In the genomic region with DNA sequence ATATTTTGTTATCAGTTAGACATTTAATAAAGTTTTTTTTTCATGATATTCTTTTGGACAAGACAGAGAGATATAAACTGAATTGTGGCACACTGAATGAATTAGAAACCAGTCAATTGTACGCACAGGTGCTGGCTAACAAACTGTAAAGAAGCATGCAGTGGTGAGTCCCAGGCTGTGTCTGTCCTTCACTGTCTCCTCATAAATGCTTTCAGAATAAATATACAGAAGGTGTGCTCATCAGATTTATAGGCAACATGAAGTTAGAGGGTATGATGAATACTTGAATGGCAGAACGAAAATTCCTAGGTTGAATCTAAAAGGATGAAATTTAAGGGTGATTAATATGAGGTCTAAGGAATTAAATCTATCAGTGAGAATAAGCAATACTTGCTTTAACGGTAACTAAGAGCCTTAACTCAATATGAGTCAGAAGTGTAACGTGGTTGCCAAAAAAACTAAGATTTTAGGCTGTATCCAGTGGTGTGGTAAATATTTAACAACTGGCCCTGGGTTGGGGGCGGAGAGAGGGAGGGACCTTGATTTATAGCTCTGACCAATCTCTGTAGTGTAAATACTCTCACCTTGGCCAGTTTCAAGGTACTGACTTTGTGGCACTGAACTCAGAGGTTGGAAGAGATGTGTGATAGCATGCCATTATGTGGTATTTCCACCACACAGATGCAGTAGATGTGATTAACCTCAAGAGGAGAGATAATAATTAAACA, we compare ENCODE assay signal across 9 cellular contexts. TPM values are rescaled to one million over a fixed set of nuclear protein-coding genes. Genes with fewer than 3 reads are reported as not detected.
DNase-seq lines count a peak whose midpoint lies in the region; ATAC-seq and TF ChIP-seq lines count a peak whose summit lies in the region.
"Had no signal": no experiment of that assay in that cellular context is flagged by ENCODE, and none has a peak within 500 bp of the region (broad histone marks: within the 10 kb centered on the region; RNA-seq: fewer than 3 reads in every experiment).

No MANE protein-coding gene starts in this region.

- TF ChIP-seq POLR2A in uterus (IDR thresholded peaks at IDR 0.05): no peak

- peak overlapping the region; percentile 67 to 87 for H3K27ac ChIP-seq in uterus
- H3K27ac ChIP-seq in effector memory CD4-positive, alpha-beta T cell (ENCODE audit: insufficient read depth, low read length, poor library complexity, severe bottlenecking): no peak overlapping the region

- H3K27me3 ChIP-seq in uterus: no peaks in the 10 kb centered on the region
- H3K27me3 ChIP-seq in effector memory CD4-positive, alpha-beta T cell (replicated peaks; ENCODE audit: control insufficient read depth, insufficient read depth, low read length, poor library complexity, severe bottlenecking): no peaks in the 10 kb centered on the region

- H3K4me3 ChIP-seq in uterus: no peak overlapping the region
- H3K4me3 ChIP-seq in effector memory CD4-positive, alpha-beta T cell (ENCODE audit: insufficient read depth, low read depth, low read length, poor library complexity, severe bottlenecking): no peak overlapping the region

- no peak for ATAC-seq in HG02798 (IDR thresholded peaks at IDR 0.05; ENCODE audit: poor library complexity, unreplicated experiment)

- TF ChIP-seq CTCF in uterus (IDR thresholded peaks at IDR 0.05): no peak

- DNase-seq in stimulated activated CD4-positive, alpha-beta T cell treated with anti-CD3 and anti-CD28 coated beads, Interleukin-1b, Interleukin-23, amount 100 ng/mL, for 48 hours: peak; percentile 40
- no peak for DNase-seq in stimulated activated CD4-positive, alpha-beta T cell treated with anti-CD3 and anti-CD28 coated beads, Interleukin-4, amount 100 ng/mL, for 1 hour
- DNase-seq in NCI-H69 (lab: John Stamatoyannopoulos, UW) (peak; percentile 1), glomerular visceral epithelial cell (ENCODE audit: extremely low spot score) (peak; percentile 56), uterus (no peak), SIG-M5 (lab: John Stamatoyannopoulos, UW) (no peak)
- DNase-seq in effector memory CD4-positive, alpha-beta T cell: no peak
- DNase-seq: COR-L47 had no signal

- no peaks in the 10 kb centered on the region for H3K36me3 ChIP-seq in uterus
- no peaks in the 10 kb centered on the region for H3K36me3 ChIP-seq in effector memory CD4-positive, alpha-beta T cell (ENCODE audit: control insufficient read depth, insufficient read depth, low read length)

- intact Hi-C loops in uterus (cut with DNase I; ENCODE audit: low total_unique reads): no loop called here

- H3K9me3 ChIP-seq in uterus: no peaks in the 10 kb centered on the region
- no peaks in the 10 kb centered on the region for H3K9me3 ChIP-seq in effector memory CD4-positive, alpha-beta T cell (ENCODE audit: control insufficient read depth, low read length)

- H3K4me1 ChIP-seq in uterus: peaks cover 0 to 6% of the 10 kb centered on the region in 2 donors
- H3K4me1 ChIP-seq in effector memory CD4-positive, alpha-beta T cell (ENCODE audit: control insufficient read depth, insufficient read depth, low read length, poor library complexity, severe bottlenecking): peaks cover 32% of the 10 kb centered on the region

RNA-seq across cellular contexts. Expression of a gene that starts 41.9 kb away (rescaled TPM):
- total RNA-seq in uterus: 10 to 100 TPM; 13.1 to 66.3 (median 32.5) TPM

RNA-seq across cellular contexts. Expression of a gene that starts 56.4 kb away (rescaled TPM):
- 10 to 100 TPM; 17.4 to 78.5 (median 32.4) TPM for total RNA-seq in uterus

Comparison
In these comparisons a context has a peak if more than half of its experiments do, and no peak if none do; other contexts are left out.
1. DNase-seq: peak in stimulated activated CD4-positive, alpha-beta T cell treated with anti-CD3 and anti-CD28 coated beads, Interleukin-1b, Interleukin-23, amount 100 ng/mL, for 48 hours (single experiment), NCI-H69 (single experiment) and glomerular visceral epithelial cell (single experiment); none in stimulated activated CD4-positive, alpha-beta T cell treated with anti-CD3 and anti-CD28 coated beads, Interleukin-4, amount 100 ng/mL, for 1 hour (single experiment), uterus (0 of 2), effector memory CD4-positive, alpha-beta T cell (0 of 3) and SIG-M5 (single experiment).